Comparison of ENCODE assay signal across 10 cellular contexts in the genomic region with DNA sequence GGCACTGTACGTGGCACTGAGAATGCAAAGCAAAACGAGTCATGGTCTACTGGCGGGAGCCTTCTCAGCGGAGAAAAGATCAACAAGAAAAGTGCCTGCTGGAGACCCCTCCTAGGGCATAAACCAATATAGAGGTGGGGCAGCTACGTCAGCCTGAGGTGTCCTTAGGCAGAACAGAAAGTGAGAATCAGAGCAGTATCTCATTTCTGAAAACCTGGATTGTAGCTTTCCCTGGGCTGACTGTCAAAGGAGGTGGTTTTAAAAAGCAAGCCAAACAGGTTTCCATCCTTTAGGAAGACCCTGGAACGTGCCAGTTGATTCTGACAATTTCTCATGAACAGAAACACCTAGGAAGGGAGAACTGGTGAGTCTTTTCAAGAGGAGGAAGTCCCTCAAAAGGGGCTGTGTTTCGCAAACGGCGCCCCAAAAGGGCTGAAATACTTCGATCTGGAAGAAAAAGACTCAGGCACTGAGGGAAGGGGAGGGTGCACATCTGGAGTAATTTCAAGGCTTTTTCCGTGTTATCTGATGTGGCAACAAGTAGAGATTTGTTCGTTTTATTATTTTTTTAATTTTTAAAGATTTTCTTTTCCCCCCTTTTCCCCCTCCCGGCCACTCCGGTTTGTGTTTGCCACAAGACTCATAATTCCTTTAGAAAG. TPM values are rescaled to one million over a fixed set of nuclear protein-coding genes. Genes with fewer than 3 reads are reported as not detected.
DNase-seq lines count a peak whose midpoint lies in the region; TF ChIP-seq lines count a peak whose summit lies in the region.
"Not testable (repeated sequence)": the region's sequence is repeated elsewhere in the genome, so short reads cannot be mapped to it uniquely, and the experiment has no call there.
"Had no signal": no experiment of that assay in that cellular context is flagged by ENCODE, and none has a peak within 500 bp of the region (broad histone marks: within the 10 kb centered on the region; RNA-seq: fewer than 3 reads in every experiment).

No MANE protein-coding gene starts in this region.

- not testable (repeated sequence) for H4K20me1 ChIP-seq in neural progenitor cell (ENCODE audit: low read depth)

- H3K36me3 Mint-ChIP-seq in Caco-2 (ENCODE audit: insufficient read depth, unreplicated experiment); IgD-negative memory B cell; neural progenitor cell: not testable (repeated sequence)

- peak overlapping the region; percentile 73 for H3K4me2 ChIP-seq in neural progenitor cell

- intact Hi-C loops in Caco-2 (cut with micrococcal nuclease; ENCODE audit: unreplicated experiment); stomach (cut with DNase I; ENCODE audit: low total_unique reads): not testable (repeated sequence)

- 7 to 28% (median 18%) methylated on average over 7 to 11 of the region's 14 CpGs for WGBS in stomach, 5 donors

- not testable (repeated sequence) for TF ChIP-seq EP300 in stomach (IDR thresholded peaks at IDR 0.05)

- H3K4me3 ChIP-seq in Caco-2 (ENCODE audit: low read depth, low read length), result not testable (repeated sequence)
- peak overlapping the region; percentile 21; the same call in 1 of the 2 replicates for H3K4me3 ChIP-seq in WERI-Rb-1 (ENCODE audit: low read depth, low read length)
- H3K4me3 ChIP-seq in coronary artery, result peak overlapping the region; percentile 14
- H3K4me3 ChIP-seq in iPS-18a (ENCODE audit: low read length), result peak overlapping the region; percentile 30
- peak overlapping the region; percentile 43 for H3K4me3 ChIP-seq in neural progenitor cell
- H3K4me3 ChIP-seq in stomach, result peak overlapping the region; percentile 10 to 31 (median 23)

- H3K9ac ChIP-seq in iPS-18a (ENCODE audit: low read length); neural progenitor cell: not testable (repeated sequence)

- H3K4me1 ChIP-seq in Caco-2; iPS-18a (ENCODE audit: control insufficient read depth, low read depth, low read length); neural progenitor cell; stomach: not testable (repeated sequence)

- DNase-seq in Caco-2; WERI-Rb-1; coronary artery (ENCODE audit: low spot score); neural progenitor cell (ENCODE audit: low spot score); stomach: not testable (repeated sequence)
- DNase-seq in activated effector memory CD4-positive, alpha-beta T cell treated with Interleukin-2 at 50 U/mL for 16 hours, result peak; percentile 2

- H3K27me3 Mint-ChIP-seq in Caco-2 (ENCODE audit: insufficient read depth, unreplicated experiment); IgD-negative memory B cell; neural progenitor cell (ENCODE audit: insufficient read depth, low read depth): not testable (repeated sequence)

- H3K27ac ChIP-seq in WERI-Rb-1; coronary artery; iPS-18a (ENCODE audit: low read length); neural progenitor cell: not testable (repeated sequence)
- H3K27ac ChIP-seq in stomach, result peak overlapping the region in 4 of 5 donors; percentile 52 to 73 (median 58)

- POLR2A ChIA-PET in Caco-2 (lab: Charles Lee), result not testable (repeated sequence)

- H3K27ac Mint-ChIP-seq in Caco-2 (ENCODE audit: unreplicated experiment); neural progenitor cell: not testable (repeated sequence)
- peak overlapping the region; percentile 89 to 93 (median 93) for H3K27ac Mint-ChIP-seq in IgD-negative memory B cell

- H3K4me3 Mint-ChIP-seq in Caco-2 (ENCODE audit: unreplicated experiment) (peak overlapping the region; percentile 14), IgD-negative memory B cell (peak overlapping the region; percentile 85 to 93 (median 92)), neural progenitor cell (peak overlapping the region; percentile 80)

- not testable (repeated sequence) for H2AFZ ChIP-seq in neural progenitor cell (replicated peaks)

- H3K36me3 ChIP-seq in Caco-2 (ENCODE audit: control insufficient read depth, insufficient read depth, low read length); WERI-Rb-1; iPS-18a (ENCODE audit: control insufficient read depth, low read depth, low read length); neural progenitor cell; stomach: not testable (repeated sequence)

- TSS peak; percentile 50 for BruUV-seq in Caco-2 (replicated peaks; lab: Mats Ljungman, UMichigan)

- CTCF ChIA-PET in Caco-2 (lab: Charles Lee), result not testable (repeated sequence)

- TF ChIP-seq POLR2A in stomach (IDR thresholded peaks at IDR 0.05), result not testable (repeated sequence)

- not testable (repeated sequence) for TF ChIP-seq CTCF in Caco-2 (IDR thresholded peaks at IDR 0.05; ENCODE audit: insufficient read depth in 1 of 2, low read depth in 1 of 2, low read length in 1 of 2, severe bottlenecking in 1 of 2, unreplicated experiment in 1 of 2); WERI-Rb-1 (IDR thresholded peaks at IDR 0.05; ENCODE audit: low read depth, low read length); coronary artery (IDR thresholded peaks at IDR 0.05); neural progenitor cell (IDR thresholded peaks at IDR 0.05); stomach (IDR thresholded peaks at IDR 0.05)

- not testable (repeated sequence) for H3K9me3 ChIP-seq in Caco-2; WERI-Rb-1 (ENCODE audit: severe bottlenecking); iPS-18a (ENCODE audit: control insufficient read depth, low read depth, low read length); neural progenitor cell (ENCODE audit: low read depth); stomach

- not testable (repeated sequence) for H3K79me2 ChIP-seq in neural progenitor cell (ENCODE audit: low read depth)

- H3K9me3 Mint-ChIP-seq in Caco-2 (ENCODE audit: unreplicated experiment); IgD-negative memory B cell; neural progenitor cell: not testable (repeated sequence)

- H3K27me3 ChIP-seq in Caco-2 (replicated peaks; ENCODE audit: control insufficient read depth, insufficient read depth, low read length); WERI-Rb-1 (ENCODE audit: insufficient read depth, low read depth, severe bottlenecking); iPS-18a (ENCODE audit: control insufficient read depth, insufficient read depth, low read length); neural progenitor cell; stomach: not testable (repeated sequence)

- not testable (repeated sequence) for H3K4me1 Mint-ChIP-seq in Caco-2 (ENCODE audit: low read depth, unreplicated experiment); IgD-negative memory B cell; neural progenitor cell

- not testable (repeated sequence) for H3F3A ChIP-seq in neural progenitor cell (ENCODE audit: low read depth)

RNA-seq across cellular contexts. Expression of gene PPIAL4C, which starts 22.5 kb away (rescaled TPM):
- total RNA-seq in Caco-2 (2022) (not detected in 2 replicates), neural progenitor cell (ENCODE audit: low replicate concordance) (0.73 TPM in 1 of 2 replicates, not detected in the other), stomach (not detected)
- polyA plus RNA-seq in IgD-negative memory B cell (not detected), stomach (under 1 TPM in 1 of 3 donors, not detected in 2; 0.43 TPM)
- total RNA-seq: SJCRH30 had no signal
- polyA plus RNA-seq: aorta had no signal

Comparison
In these comparisons a context has a peak if more than half of its experiments do, and no peak if none do; other contexts are left out.
1. H3K4me3 Mint-ChIP-seq: peak in every context shown above with its lines; median percentile 92 in IgD-negative memory B cell; 80 in neural progenitor cell; 14 in Caco-2.